30 cellular contexts compared by ENCODE assay signal in genomic region chr19:29988351-29988750, GRCh38. TPM values are rescaled to one million over a fixed set of nuclear protein-coding genes. Genes with fewer than 3 reads are reported as not detected.
A peak's percentile ranks its signal among the peaks of the same experiment; 100 is the strongest.
DNase-seq lines count a peak whose midpoint lies in the region; TF ChIP-seq lines count a peak whose summit lies in the region.
"Had no signal": no experiment of that assay in that cellular context is flagged by ENCODE, and none has a peak within 500 bp of the region (broad histone marks: within the 10 kb centered on the region; RNA-seq: fewer than 3 reads in every experiment).

No MANE protein-coding gene starts in this region.

- H2BK5ac ChIP-seq in mesendoderm (ENCODE audit: low read length) (no peak overlapping the region), trophoblast cell (ENCODE audit: low read depth, low read length, poor library complexity) (no peak overlapping the region)

- H3K79me1 ChIP-seq in mesendoderm (ENCODE audit: low read length) (peaks cover 1% of the 10 kb centered on the region), trophoblast cell (ENCODE audit: low read length) (no peaks in the 10 kb centered on the region)

- H3K27me3 ChIP-seq in Loucy (ENCODE audit: insufficient read depth, low read length, poor library complexity, severe bottlenecking) (no peaks in the 10 kb centered on the region), endodermal cell (ENCODE audit: control insufficient read depth, insufficient read depth, low read length, poor library complexity, severe bottlenecking) (no peaks in the 10 kb centered on the region), mesendoderm (ENCODE audit: insufficient read depth, low read length, poor library complexity) (no peaks in the 10 kb centered on the region), trophoblast cell (ENCODE audit: insufficient read depth, low read length) (no peaks in the 10 kb centered on the region)
- H3K27me3 ChIP-seq: esophagus muscularis mucosa, left lung, right atrium auricular region had no signal

- no peak overlapping the region for H4K91ac ChIP-seq in trophoblast cell (ENCODE audit: low read depth, low read length)

- no peak overlapping the region for H2AFZ ChIP-seq in Loucy (ENCODE audit: low read length)
- no peak overlapping the region for H2AFZ ChIP-seq in trophoblast cell (ENCODE audit: insufficient read depth, low read length, poor library complexity)
- H2AFZ ChIP-seq: PC-9 had no signal

- no peaks in the 10 kb centered on the region for H3K9me3 ChIP-seq in Loucy (ENCODE audit: insufficient read depth, low read depth, low read length)
- peaks cover 11% of the 10 kb centered on the region for H3K9me3 ChIP-seq in endodermal cell (ENCODE audit: control insufficient read depth, low read length)
- no peaks in the 10 kb centered on the region for H3K9me3 ChIP-seq in trophoblast cell (ENCODE audit: insufficient read depth, low read depth, low read length)

- 91 to 100% methylated on average over 8 to 9 of the region's 9 CpGs for WGBS in endodermal cell (ENCODE audit: insufficient coverage in 1 of 2, insufficient read length in 1 of 2), 2 experiments
- WGBS in mesendoderm (ENCODE audit: extremely low coverage, insufficient coverage, low lambda C conversion rate), result no CpG with 5 or more reads among the region's 9 CpGs
- no CpG with 5 or more reads among the region's 9 CpGs for WGBS in trophoblast cell (ENCODE audit: extremely low coverage, insufficient coverage, insufficient read length)

- H3K4me3 ChIP-seq in Loucy (ENCODE audit: low read length, poor library complexity, severe bottlenecking) (no peak overlapping the region), endodermal cell (ENCODE audit: low read length) (no peak overlapping the region), mesendoderm (ENCODE audit: low read length) (no peak overlapping the region), trophoblast cell (ENCODE audit: low read depth, low read length) (no peak overlapping the region)
- H3K4me3 ChIP-seq: esophagus muscularis mucosa, HAP-1, left lung, PC-9, right atrium auricular region, thoracic aorta had no signal

- H4K5ac ChIP-seq in mesendoderm (ENCODE audit: low read length), result no peak overlapping the region

- H3K4me3 Mint-ChIP-seq in endodermal cell, result no peak overlapping the region
- H3K4me3 Mint-ChIP-seq: activated CD4-positive, alpha-beta memory T cell treated with anti-CD3 and anti-CD28 coated beads, Interleukin-2, amount 10 ng/mL, durations not matched to agents 7 days and 5 days; activated T-helper 1 cell treated with anti-CD3 and anti-CD28 coated beads, Interleukin-12 subunit alpha, Interleukin-12 subunit beta, Interleukin-2, Interleukin-4 antibody, amounts not matched to agents 30 ng/mL and 10 ng/mL and 1 ng/mL, durations not matched to agents 14 hours and 24 hours and 36 hours; effector memory CD8-positive, alpha-beta T cell; stimulated activated naive CD8-positive, alpha-beta T cell treated with anti-CD3 and anti-CD28 coated beads, Interleukin-15, amount 100 ng/mL, for 72 hours; T-helper 1 cell treated with Interleukin-12 subunit alpha and Interleukin-12 subunit beta and Interleukin-4 antibody, amounts not matched to agents 30 μg/mL and 1 μg/mL, for 36 hours had no signal

- H3K4me2 ChIP-seq in Loucy (ENCODE audit: low read depth, low read length, poor library complexity, severe bottlenecking) (no peak overlapping the region), mesendoderm (ENCODE audit: low read length) (no peak overlapping the region), trophoblast cell (ENCODE audit: low read length) (no peak overlapping the region)
- H3K4me2 ChIP-seq: PC-9 had no signal

- H3K9me3 Mint-ChIP-seq in endodermal cell, result peaks cover 10% of the 10 kb centered on the region
- H3K9me3 Mint-ChIP-seq: effector memory CD8-positive, alpha-beta T cell had no signal

- peaks cover 85% of the 10 kb centered on the region for H3K79me2 ChIP-seq in Loucy (ENCODE audit: insufficient read depth, low read length)
- peaks cover 3% of the 10 kb centered on the region for H3K79me2 ChIP-seq in mesendoderm (ENCODE audit: control insufficient read depth, insufficient read depth, low read length)
- H3K79me2 ChIP-seq in trophoblast cell (ENCODE audit: control insufficient read depth, insufficient read depth, low read length, poor library complexity), result no peaks in the 10 kb centered on the region

- H3K4me1 ChIP-seq in Loucy (ENCODE audit: insufficient read depth, low read length, poor library complexity, severe bottlenecking) (no peaks in the 10 kb centered on the region), endodermal cell (ENCODE audit: control insufficient read depth, insufficient read depth, low read length) (no peaks in the 10 kb centered on the region), mesendoderm (ENCODE audit: control insufficient read depth, low read depth, low read length) (no peaks in the 10 kb centered on the region), trophoblast cell (ENCODE audit: control insufficient read depth in 1 of 2, insufficient read depth in 2 of 2, low read length in 2 of 2) (no peaks in the 10 kb centered on the region)
- H3K4me1 ChIP-seq: left lung, right atrium auricular region had no signal

- H3K56ac ChIP-seq in mesendoderm (ENCODE audit: low read length), result no peak overlapping the region

- no peak overlapping the region for H2BK120ac ChIP-seq in mesendoderm (ENCODE audit: low read depth, low read length)
- H2BK120ac ChIP-seq in trophoblast cell (ENCODE audit: insufficient read depth, low read length, poor library complexity), result no peak overlapping the region

- H3K18ac ChIP-seq in mesendoderm (ENCODE audit: low read length), result no peak overlapping the region
- H3K18ac ChIP-seq in trophoblast cell (ENCODE audit: low read length), result no peak overlapping the region

- H4K8ac ChIP-seq in mesendoderm (ENCODE audit: low read depth, low read length), result no peak overlapping the region
- H4K8ac ChIP-seq in trophoblast cell (ENCODE audit: low read depth, low read length), result no peak overlapping the region

- H3K36me3 ChIP-seq in Loucy (ENCODE audit: insufficient read depth, low read length) (peaks cover 51% of the 10 kb centered on the region), endodermal cell (ENCODE audit: control insufficient read depth, insufficient read depth, low read length) (peaks cover 32% of the 10 kb centered on the region), mesendoderm (ENCODE audit: control insufficient read depth, insufficient read depth, low read length) (no peaks in the 10 kb centered on the region), trophoblast cell (ENCODE audit: control insufficient read depth in 1 of 2, insufficient read depth in 2 of 2, low read length in 2 of 2) (peaks cover 0 to 5% of the 10 kb centered on the region in 2 experiments)
- H3K36me3 ChIP-seq: right atrium auricular region, thoracic aorta had no signal

- H4K12ac ChIP-seq in trophoblast cell (ENCODE audit: low read depth, low read length), result no peak overlapping the region

- no peaks in the 10 kb centered on the region for H3F3A ChIP-seq in Loucy (ENCODE audit: low read depth)

- H3K4ac ChIP-seq in mesendoderm (ENCODE audit: low read depth, low read length), result no peak overlapping the region
- no peak overlapping the region for H3K4ac ChIP-seq in trophoblast cell (ENCODE audit: low read depth, low read length)

- no peak overlapping the region for H3K27ac Mint-ChIP-seq in endodermal cell
- H3K27ac Mint-ChIP-seq: activated CD4-positive, alpha-beta memory T cell treated with anti-CD3 and anti-CD28 coated beads, Interleukin-2, amount 10 ng/mL, durations not matched to agents 7 days and 5 days; activated T-helper 1 cell treated with anti-CD3 and anti-CD28 coated beads, Interleukin-12 subunit alpha, Interleukin-12 subunit beta, Interleukin-2, Interleukin-4 antibody, amounts not matched to agents 30 ng/mL and 10 ng/mL and 1 ng/mL, durations not matched to agents 14 hours and 24 hours and 36 hours; effector memory CD8-positive, alpha-beta T cell; stimulated activated naive CD8-positive, alpha-beta T cell treated with anti-CD3 and anti-CD28 coated beads, Interleukin-15, amount 100 ng/mL, for 72 hours; T-helper 1 cell treated with Interleukin-12 subunit alpha and Interleukin-12 subunit beta and Interleukin-4 antibody, amounts not matched to agents 30 μg/mL and 1 μg/mL, for 36 hours had no signal

- H2AK5ac ChIP-seq in mesendoderm (ENCODE audit: low read length) (no peak overlapping the region), trophoblast cell (ENCODE audit: low read length) (no peak overlapping the region)

- no peaks in the 10 kb centered on the region for H3K27me3 Mint-ChIP-seq in endodermal cell (ENCODE audit: insufficient read depth)
- H3K27me3 Mint-ChIP-seq: activated CD4-positive, alpha-beta memory T cell treated with anti-CD3 and anti-CD28 coated beads, Interleukin-2, amount 10 ng/mL, durations not matched to agents 7 days and 5 days; effector memory CD8-positive, alpha-beta T cell; stimulated activated naive CD8-positive, alpha-beta T cell treated with anti-CD3 and anti-CD28 coated beads, Interleukin-15, amount 100 ng/mL, for 72 hours had no signal

- no peaks in the 10 kb centered on the region for H3K9me2 ChIP-seq in Loucy (replicated peaks; ENCODE audit: low read depth, low read length)

- H2BK15ac ChIP-seq in mesendoderm (replicated peaks; ENCODE audit: low read depth), result no peak overlapping the region

- peaks cover 43% of the 10 kb centered on the region for H3K36me3 Mint-ChIP-seq in endodermal cell (ENCODE audit: low read depth)

- H2BK12ac ChIP-seq in trophoblast cell (ENCODE audit: low read length), result no peak overlapping the region

- H3K23ac ChIP-seq in mesendoderm (ENCODE audit: low read length) (no peak overlapping the region), trophoblast cell (ENCODE audit: low read length) (no peak overlapping the region)

- H3K27ac ChIP-seq in endodermal cell (ENCODE audit: low read depth, low read length), result no peak overlapping the region
- no peak overlapping the region for H3K27ac ChIP-seq in mesendoderm (ENCODE audit: low read depth, low read length)
- H3K27ac ChIP-seq in trophoblast cell (ENCODE audit: low read depth, low read length), result no peak overlapping the region
- H3K27ac ChIP-seq: 22Rv1, esophagus muscularis mucosa, left lung, PC-9, right atrium auricular region, thoracic aorta had no signal

- H3K9ac ChIP-seq in Loucy (ENCODE audit: low read depth, low read length, poor library complexity, severe bottlenecking), result no peak overlapping the region
- H3K9ac ChIP-seq in endodermal cell (ENCODE audit: extremely low read depth, low read length, poor library complexity, severe bottlenecking), result no peak overlapping the region
- H3K9ac ChIP-seq in mesendoderm (ENCODE audit: low read length), result no peak overlapping the region
- H3K9ac ChIP-seq in trophoblast cell (ENCODE audit: low read length), result no peak overlapping the region

- H3K14ac ChIP-seq in trophoblast cell (ENCODE audit: low read length), result no peak overlapping the region

- peak; percentile 8 for DNase-seq in DMS 273 (lab: John Stamatoyannopoulos, UW; ENCODE audit: unreplicated experiment)
- no peak for DNase-seq in DMS 273 treated with DMSO at 0.1 percent for 48 hours (lab: John Stamatoyannopoulos, UW)
- DNase-seq in endodermal cell, result peak; percentile 79
- DNase-seq in mesendoderm, result peak; percentile 82
- no peak for DNase-seq in OCI-M2 (lab: John Stamatoyannopoulos, UW; ENCODE audit: unreplicated experiment)
- DNase-seq in trophoblast cell, result no peak
- DNase-seq in stimulated activated CD4-positive, alpha-beta T cell treated with anti-CD3 and anti-CD28 coated beads, Interleukin-12 subunit alpha, Interleukin-12 subunit beta, amount 100 ng/mL, for 4 hours, result no peak
- DNase-seq: activated CD4-positive, alpha-beta memory T cell treated with anti-CD3 and anti-CD28 coated beads, Interleukin-2, amount 10 ng/mL, durations not matched to agents 7 days and 5 days; activated CD4-positive, CD25-positive, alpha-beta regulatory T cell treated with anti-CD3 and anti-CD28 coated beads, Interleukin-2, amount 50 U/mL, for 72 hours; activated CD8-positive, alpha-beta memory T cell treated with anti-CD3 and anti-CD28 coated beads, Interleukin-2, amount 50 U/mL, for 4 hours; activated naive CD4-positive, alpha-beta T cell treated with Interleukin-2 at 50 U/mL for 16 hours; caudate nucleus; effector memory CD8-positive, alpha-beta T cell; foreskin fibroblast; left lung; mesenchymal stem cell; NCI-H1048; NCI-H524; PC-9; stimulated activated CD4-positive, alpha-beta T cell treated with anti-CD3 and anti-CD28 coated beads, Interleukin-2, amount 100 ng/mL, for 24 hours; stimulated activated CD8-positive, alpha-beta memory T cell treated with anti-CD3 and anti-CD28 coated beads, Interleukin-4, amount 100 ng/mL, for 48 hours; stimulated activated naive CD8-positive, alpha-beta T cell treated with anti-CD3 and anti-CD28 coated beads, Interleukin-15, amount 100 ng/mL, for 72 hours had no signal

- H3K4me1 Mint-ChIP-seq in endodermal cell, result no peaks in the 10 kb centered on the region
- H3K4me1 Mint-ChIP-seq: activated CD4-positive, alpha-beta memory T cell treated with anti-CD3 and anti-CD28 coated beads, Interleukin-2, amount 10 ng/mL, durations not matched to agents 7 days and 5 days had no signal

- H4K20me1 ChIP-seq in Loucy (ENCODE audit: insufficient read depth, low read length, poor library complexity, severe bottlenecking), result peaks cover 24% of the 10 kb centered on the region

- TF ChIP-seq CTCF in Loucy (conservative IDR thresholded peaks at IDR 0.05; ENCODE audit: low read length) (peak; percentile 23; the same call in 1 of the 2 replicates), endodermal cell (conservative IDR thresholded peaks at IDR 0.05) (peak; percentile 69)

RNA-seq across cellular contexts. Expression of gene URI1, which starts 46.3 kb away (rescaled TPM):
- total RNA-seq in endodermal cell, result 10 to 100 TPM; 49.6 to 59.7 TPM
- 65.3 TPM for polyA plus RNA-seq in endodermal cell (2013, experiment 1 of 2)
- polyA plus RNA-seq in endodermal cell (2013, experiment 2 of 2), result 59.5 TPM
- 50.9 TPM for polyA plus RNA-seq in mesendoderm (2013, experiment 1 of 2)
- 50.8 TPM for polyA plus RNA-seq in mesendoderm (2013, experiment 2 of 2)
- 41.6 and 42.6 TPM in 2 replicates for polyA plus RNA-seq in trophoblast cell (2013)

Comparison
In these comparisons a context has a peak if more than half of its experiments do, and no peak if none do; other contexts are left out.
1. DNase-seq: peak in DMS 273 (single experiment), endodermal cell (single experiment) and mesendoderm (single experiment); none in DMS 273 treated with DMSO at 0.1 percent for 48 hours (single experiment), OCI-M2 (single experiment), trophoblast cell (0 of 2) and stimulated activated CD4-positive, alpha-beta T cell treated with anti-CD3 and anti-CD28 coated beads, Interleukin-12 subunit alpha, Interleukin-12 subunit beta, amount 100 ng/mL, for 4 hours (single experiment).